In genomic region chr1:15681346-15682290, GRCh38 we compare ENCODE assay signal across 12 cellular contexts. TPM values are rescaled to one million over a fixed set of nuclear protein-coding genes. Genes with fewer than 3 reads are reported as not detected.
DNase-seq lines count a peak whose midpoint lies in the region; ATAC-seq, FAIRE-seq and TF ChIP-seq lines count a peak whose summit lies in the region.
"Had no signal": no experiment of that assay in that cellular context is flagged by ENCODE, and none has a peak within 500 bp of the region (broad histone marks: within the 10 kb centered on the region; RNA-seq: fewer than 3 reads in every experiment).

No MANE protein-coding gene starts in this region.

- ATAC-seq in left colon: peak; percentile 29
- ATAC-seq in HG02970 (IDR thresholded peaks at IDR 0.05; ENCODE audit: low FRiP score, unreplicated experiment): no peak
- ATAC-seq: body of pancreas had no signal

- H3K27me3 ChIP-seq in astrocyte (ENCODE audit: insufficient read depth, low read length) (no peaks in the 10 kb centered on the region), thyroid gland (no peaks in the 10 kb centered on the region), ovary (no peaks in the 10 kb centered on the region)
- H3K27me3 ChIP-seq: body of pancreas had no signal

- H3K79me2 ChIP-seq in astrocyte (ENCODE audit: insufficient read depth, low read length): peaks cover 27% of the 10 kb centered on the region

- TF ChIP-seq EP300 in ovary (IDR thresholded peaks at IDR 0.05): no peak

- H3K27ac ChIP-seq in astrocyte (ENCODE audit: low read depth, low read length): peak overlapping the region; percentile 57
- H3K27ac ChIP-seq in thyroid gland: peak overlapping the region in 2 of 3 donors; percentile 46 to 82
- no peak overlapping the region for H3K27ac ChIP-seq in caudate nucleus (ENCODE audit: low read depth, low read length)
- H3K27ac ChIP-seq in ovary: no peak overlapping the region

- H3K4me1 Mint-ChIP-seq in activated CD4-positive, alpha-beta memory T cell treated with anti-CD3 and anti-CD28 coated beads for 36 hours (ENCODE audit: low read depth): peaks cover 35% of the 10 kb centered on the region
- peaks cover 31% of the 10 kb centered on the region for H3K4me1 Mint-ChIP-seq in activated CD4-positive, alpha-beta memory T cell treated with anti-CD3 and anti-CD28 coated beads, Interleukin-2, amount 10 ng/mL, durations not matched to agents 7 days and 5 days
- H3K4me1 Mint-ChIP-seq in astrocyte (ENCODE audit: low read depth, unreplicated experiment): peaks cover 14% of the 10 kb centered on the region

- TF ChIP-seq POLR2A in thyroid gland (IDR thresholded peaks at IDR 0.05): no peak
- TF ChIP-seq POLR2A in ovary (IDR thresholded peaks at IDR 0.05): no peak

- no peak for FAIRE-seq in astrocyte (lab: Jason Lieb, UNC)

- peak overlapping the region; percentile 52 for H3K4me2 ChIP-seq in astrocyte (ENCODE audit: low read length)

- H4K20me1 ChIP-seq in astrocyte (ENCODE audit: insufficient read depth, low read length): peaks cover 11% of the 10 kb centered on the region

- POLR2A ChIA-PET in activated CD4-positive, alpha-beta memory T cell treated with anti-CD3 and anti-CD28 coated beads for 36 hours (lab: Charles Lee): interaction anchor here (1.1 to 1.4 kb wide), 2 partner anchors 64 to 150 kb away, joined by 3 read pairs; no protein-coding TSS in a partner anchor
- POLR2A ChIA-PET in activated CD4-positive, alpha-beta memory T cell treated with anti-CD3 and anti-CD28 coated beads, Interleukin-2, amount 10 ng/mL, durations not matched to agents 7 days and 5 days (lab: Charles Lee): interaction anchor here (1.7 to 2.0 kb wide), 2 partner anchors 12 to 64 kb away, joined by 4 to 5 read pairs; partner anchors contain the start of gene DDI2

- no peak overlapping the region for H3K4me3 Mint-ChIP-seq in activated CD4-positive, alpha-beta memory T cell treated with anti-CD3 and anti-CD28 coated beads for 36 hours
- H3K4me3 Mint-ChIP-seq in activated CD4-positive, alpha-beta memory T cell treated with anti-CD3 and anti-CD28 coated beads, Interleukin-2, amount 10 ng/mL, durations not matched to agents 7 days and 5 days: no peak overlapping the region
- H3K4me3 Mint-ChIP-seq in astrocyte (ENCODE audit: unreplicated experiment): peak overlapping the region; percentile 82

- no peaks in the 10 kb centered on the region for H3K36me3 Mint-ChIP-seq in activated CD4-positive, alpha-beta memory T cell treated with anti-CD3 and anti-CD28 coated beads for 36 hours
- H3K36me3 Mint-ChIP-seq in activated CD4-positive, alpha-beta memory T cell treated with anti-CD3 and anti-CD28 coated beads, Interleukin-2, amount 10 ng/mL, durations not matched to agents 7 days and 5 days (ENCODE audit: low read depth): peaks cover 2% of the 10 kb centered on the region
- no peaks in the 10 kb centered on the region for H3K36me3 Mint-ChIP-seq in astrocyte (ENCODE audit: low read depth, unreplicated experiment)

- no peak for DNase-seq in activated CD4-positive, alpha-beta memory T cell treated with anti-CD3 and anti-CD28 coated beads for 36 hours
- no peak for DNase-seq in activated CD4-positive, alpha-beta memory T cell treated with anti-CD3 and anti-CD28 coated beads, Interleukin-2, amount 10 ng/mL, durations not matched to agents 7 days and 5 days
- no peak for DNase-seq in astrocyte (ENCODE audit: low read depth)
- DNase-seq in left colon: no peak
- peak in 1 of 2 donors; percentile 22 for DNase-seq in thyroid gland
- DNase-seq in caudate nucleus (lab: John Stamatoyannopoulos, UW): no peak
- no peak for DNase-seq in ovary
- DNase-seq: activated CD4-positive, CD25-positive, alpha-beta regulatory T cell treated with anti-CD3 and anti-CD28 coated beads, Interleukin-2, amount 50 U/mL, for 72 hours; NCI-H82 had no signal

- CTCF ChIA-PET in activated CD4-positive, alpha-beta memory T cell treated with anti-CD3 and anti-CD28 coated beads for 36 hours (lab: Charles Lee): interaction anchor here (0.7 kb wide), 1 partner anchor 155 kb away, joined by 3 read pairs; no protein-coding TSS in a partner anchor
- CTCF ChIA-PET in activated CD4-positive, alpha-beta memory T cell treated with anti-CD3 and anti-CD28 coated beads, Interleukin-2, amount 10 ng/mL, durations not matched to agents 7 days and 5 days (lab: Charles Lee): no interaction called here

- no peaks in the 10 kb centered on the region for H3K9me3 Mint-ChIP-seq in activated CD4-positive, alpha-beta memory T cell treated with anti-CD3 and anti-CD28 coated beads for 36 hours
- no peaks in the 10 kb centered on the region for H3K9me3 Mint-ChIP-seq in activated CD4-positive, alpha-beta memory T cell treated with anti-CD3 and anti-CD28 coated beads, Interleukin-2, amount 10 ng/mL, durations not matched to agents 7 days and 5 days
- H3K9me3 Mint-ChIP-seq in astrocyte (ENCODE audit: unreplicated experiment): peaks cover 8% of the 10 kb centered on the region

- TF ChIP-seq CTCF in astrocyte (IDR thresholded peaks at IDR 0.05; ENCODE audit: insufficient read depth, low read depth, low read length) (no peak), thyroid gland (IDR thresholded peaks at IDR 0.05) (no peak), ovary (IDR thresholded peaks at IDR 0.05) (no peak)

- peak overlapping the region; percentile 66 for H3K27ac Mint-ChIP-seq in activated CD4-positive, alpha-beta memory T cell treated with anti-CD3 and anti-CD28 coated beads for 36 hours
- H3K27ac Mint-ChIP-seq in activated CD4-positive, alpha-beta memory T cell treated with anti-CD3 and anti-CD28 coated beads, Interleukin-2, amount 10 ng/mL, durations not matched to agents 7 days and 5 days: no peak overlapping the region
- H3K27ac Mint-ChIP-seq in astrocyte (ENCODE audit: unreplicated experiment): peak overlapping the region; percentile 43

- intact Hi-C loops in activated CD4-positive, alpha-beta memory T cell treated with anti-CD3 and anti-CD28 coated beads for 36 hours (cut with micrococcal nuclease): loop anchor here (5.0 kb wide), 1 partner anchor 154 kb away; the partner anchor contains the start of gene DNAJC16
- intact Hi-C loops in left colon (cut with DNase I, micrococcal nuclease): no loop called here
- intact Hi-C loops in thyroid gland (cut with DNase I): no loop called here
- intact Hi-C loops in ovary (cut with DNase I): loop anchor here in 1 of 4 donors (5.0 kb wide), 2 partner anchors 64 to 154 kb away; partner anchors contain the start of genes DDI2 and DNAJC16

- 89 to 92% methylated on average over 11 to 12 of the region's 12 CpGs for WGBS in thyroid gland, 2 donors
- WGBS in ovary, 3 donors: 82 to 88% (median 88%) methylated on average over 12 of the region's 12 CpGs

- no peak overlapping the region for H3K9ac ChIP-seq in astrocyte (ENCODE audit: low read length)

- H3K4me1 ChIP-seq in astrocyte (ENCODE audit: insufficient read depth, low read length): peaks cover 22% of the 10 kb centered on the region
- H3K4me1 ChIP-seq in thyroid gland: peaks cover 5 to 34% of the 10 kb centered on the region in 2 donors
- peaks cover 6% of the 10 kb centered on the region for H3K4me1 ChIP-seq in ovary (ENCODE audit: insufficient read depth)

- H3K36me3 ChIP-seq in astrocyte (ENCODE audit: insufficient read depth, low read length) (no peaks in the 10 kb centered on the region), thyroid gland (no peaks in the 10 kb centered on the region), ovary (no peaks in the 10 kb centered on the region)

- no peaks in the 10 kb centered on the region for H3K27me3 Mint-ChIP-seq in activated CD4-positive, alpha-beta memory T cell treated with anti-CD3 and anti-CD28 coated beads for 36 hours
- H3K27me3 Mint-ChIP-seq in activated CD4-positive, alpha-beta memory T cell treated with anti-CD3 and anti-CD28 coated beads, Interleukin-2, amount 10 ng/mL, durations not matched to agents 7 days and 5 days: no peaks in the 10 kb centered on the region
- H3K27me3 Mint-ChIP-seq in astrocyte (ENCODE audit: low read depth, unreplicated experiment): no peaks in the 10 kb centered on the region

- H3K4me3 ChIP-seq in astrocyte (ENCODE audit: insufficient read depth, low read depth, low read length) (no peak overlapping the region), thyroid gland (replicated peaks in 1 of 3) (no peak overlapping the region), ovary (no peak overlapping the region)
- H3K4me3 ChIP-seq: body of pancreas, HAP-1 had no signal

- no peak overlapping the region for H2AFZ ChIP-seq in astrocyte (ENCODE audit: low read depth, low read length)

- H3K9me3 ChIP-seq in astrocyte (ENCODE audit: insufficient read depth, low read depth, low read length) (no peaks in the 10 kb centered on the region), thyroid gland (no peaks in the 10 kb centered on the region), ovary (no peaks in the 10 kb centered on the region)
- H3K9me3 ChIP-seq: body of pancreas, HAP-1 had no signal

RNA-seq across cellular contexts. Expression of gene PLEKHM2, which starts 2.5 kb away (rescaled TPM):
- total RNA-seq in activated CD4-positive, alpha-beta memory T cell treated with anti-CD3 and anti-CD28 coated beads for 36 hours: 10 to 100 TPM; 46.5 to 48.1 TPM
- 10 to 100 TPM; 55.4 to 58.8 TPM for total RNA-seq in activated CD4-positive, alpha-beta memory T cell treated with anti-CD3 and anti-CD28 coated beads, Interleukin-2, amount 10 ng/mL, durations not matched to agents 7 days and 5 days
- total RNA-seq in astrocyte (46.4 and 48.3 TPM in 2 replicates), left colon (10 to 100 TPM; 31.5 to 37.0 TPM), thyroid gland (10 to 100 TPM; 38.3 to 48.4 (median 39.4) TPM), ovary (10 to 100 TPM; 26.5 to 81.8 (median 55.1) TPM)
- polyA plus RNA-seq in ovary: 10 to 100 TPM; 22.1 to 45.0 TPM

RNA-seq across cellular contexts. Expression of gene SLC25A34, which starts 54.4 kb away (rescaled TPM):
- 1 to 10 TPM in 1 of 2 experiments, under 1 TPM in 1; 0.92 to 1.5 TPM for total RNA-seq in activated CD4-positive, alpha-beta memory T cell treated with anti-CD3 and anti-CD28 coated beads for 36 hours
- total RNA-seq in activated CD4-positive, alpha-beta memory T cell treated with anti-CD3 and anti-CD28 coated beads, Interleukin-2, amount 10 ng/mL, durations not matched to agents 7 days and 5 days: 1 to 10 TPM; 1.4 to 1.9 TPM
- total RNA-seq in astrocyte: 0.73 and 1.0 TPM in 2 replicates
- 10 to 100 TPM in 1 of 2 donors, 1 to 10 TPM in 1; 7.9 to 22.6 TPM for total RNA-seq in left colon
- 1 to 10 TPM in 3 of 4 donors, under 1 TPM in 1; 0.98 to 2.6 (median 2.0) TPM for total RNA-seq in thyroid gland
- total RNA-seq in ovary: 1 to 10 TPM; 1.1 to 2.5 (median 2.0) TPM
- polyA plus RNA-seq in ovary: 1 to 10 TPM; 1.0 to 1.3 TPM

Comparison
In these comparisons a context has a peak if more than half of its experiments do, and no peak if none do; other contexts are left out.
1. H3K27ac ChIP-seq: peak in astrocyte (single experiment) and thyroid gland (2 of 3); none in caudate nucleus (single experiment) and ovary (0 of 2).